In the genomic region with DNA sequence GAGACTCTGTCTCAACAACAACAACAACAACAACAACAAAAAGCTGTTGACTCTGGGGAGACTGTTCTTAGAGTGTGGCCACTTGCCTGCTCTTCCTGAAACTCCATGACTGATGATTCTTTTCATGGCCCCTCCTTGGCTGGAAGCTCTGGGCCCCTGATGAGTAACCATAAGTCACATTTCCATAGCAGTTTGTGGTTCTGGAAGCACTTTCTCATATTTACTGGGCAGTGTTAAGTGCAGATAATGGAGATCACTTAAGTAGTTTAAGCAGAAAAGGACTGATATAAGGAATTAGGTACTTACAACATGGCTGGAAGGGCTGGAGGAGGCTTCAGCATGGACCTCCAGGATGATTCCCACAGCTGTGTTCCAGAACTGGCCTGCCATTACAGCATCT, we compare ENCODE assay signal across 16 cellular contexts.
A peak's percentile ranks its signal among the peaks of the same experiment; 100 is the strongest.
DNase-seq lines count a peak whose midpoint lies in the region; ATAC-seq and TF ChIP-seq lines count a peak whose summit lies in the region.
"Had no signal": no experiment of that assay in that cellular context is flagged by ENCODE, and none has a peak within 500 bp of the region (broad histone marks: within the 10 kb centered on the region; RNA-seq: fewer than 3 reads in every experiment).

No MANE protein-coding gene starts in this region.

- intact Hi-C loops in sigmoid colon (cut with DNase I), result no loop called here

- no peak for TF ChIP-seq CTCF in astrocyte of the cerebellum (IDR thresholded peaks at IDR 0.05; ENCODE audit: low read depth, low read length, missing control alignments)
- no peak for TF ChIP-seq CTCF in sigmoid colon (IDR thresholded peaks at IDR 0.05)
- TF ChIP-seq CTCF in upper lobe of left lung (IDR thresholded peaks at IDR 0.05), result no peak

- in situ Hi-C loops in astrocyte of the cerebellum (cut with HindIII; ENCODE audit: low sequenced_read_pairs), result no loop called here

- H3K36me3 ChIP-seq in sigmoid colon (no peaks in the 10 kb centered on the region), upper lobe of left lung (no peaks in the 10 kb centered on the region)
- H3K36me3 ChIP-seq: SJCRH30, tibial artery had no signal

- no peaks in the 10 kb centered on the region for H3K9me3 ChIP-seq in sigmoid colon
- H3K9me3 ChIP-seq in upper lobe of left lung, result no peaks in the 10 kb centered on the region
- H3K9me3 ChIP-seq: SJCRH30, tibial artery had no signal

- no peaks in the 10 kb centered on the region for H3K27me3 ChIP-seq in sigmoid colon
- H3K27me3 ChIP-seq in upper lobe of left lung, result no peaks in the 10 kb centered on the region
- H3K27me3 ChIP-seq: SJCRH30, tibial artery had no signal

- H3K27ac ChIP-seq in sigmoid colon, result no peak overlapping the region
- H3K27ac ChIP-seq in upper lobe of left lung, result no peak overlapping the region
- H3K27ac ChIP-seq: HL-60, SJCRH30, tibial artery had no signal

- DNase-seq in Daoy (ENCODE audit: low read depth) (peak; percentile 84), HS-27A (ENCODE audit: low read depth) (peak; percentile 45), astrocyte of the cerebellum (ENCODE audit: low read depth) (peak; percentile 53), iris pigment epithelial cell (ENCODE audit: low read depth) (peak; percentile 81), sigmoid colon (no peak), GM19238 (ENCODE audit: insufficient read length, low spot score) (no peak), upper lobe of left lung (no peak), superior temporal gyrus (ENCODE audit: extremely low spot score) (no peak)
- DNase-seq: endodermal cell, hippocampal formation, NCI-H510A treated with DMSO at 0.1 percent for 48 hours, SJCRH30, tibial artery had no signal

- TF ChIP-seq POLR2A in sigmoid colon (IDR thresholded peaks at IDR 0.05) (no peak), upper lobe of left lung (IDR thresholded peaks at IDR 0.05) (no peak)

- no peak for ATAC-seq in upper lobe of left lung (ENCODE audit: low FRiP score in 2 of 2)
- ATAC-seq: WTC11 had no signal

- TF ChIP-seq EP300 in sigmoid colon (IDR thresholded peaks at IDR 0.05) (no peak), upper lobe of left lung (IDR thresholded peaks at IDR 0.05) (no peak)

- H3K4me3 ChIP-seq in astrocyte of the cerebellum (ENCODE audit: low read depth, low read length), result no peak overlapping the region
- H3K4me3 ChIP-seq in sigmoid colon, result no peak overlapping the region
- no peak overlapping the region for H3K4me3 ChIP-seq in upper lobe of left lung
- H3K4me3 ChIP-seq: lung, SJCRH30, tibial artery had no signal

- H3K4me1 ChIP-seq in sigmoid colon (peaks cover 0 to 3% (median 0%) of the 10 kb centered on the region in 4 donors), upper lobe of left lung (peaks cover 0 to 23% (median 15%) of the 10 kb centered on the region in 4 donors)

Comparison
In these comparisons a context has a peak if more than half of its experiments do, and no peak if none do; other contexts are left out.
1. DNase-seq: peak in Daoy (single experiment), HS-27A (single experiment), astrocyte of the cerebellum (single experiment) and iris pigment epithelial cell (single experiment); none in sigmoid colon (single experiment), GM19238 (single experiment), upper lobe of left lung (0 of 2) and superior temporal gyrus (single experiment).